In genomic region chr14:56197150-56197549, GRCh38 we compare ENCODE assay signal across 14 cellular contexts.
DNase-seq lines count a peak whose midpoint lies in the region; ATAC-seq and TF ChIP-seq lines count a peak whose summit lies in the region.
"Had no signal": no experiment of that assay in that cellular context is flagged by ENCODE, and none has a peak within 500 bp of the region (broad histone marks: within the 10 kb centered on the region; RNA-seq: fewer than 3 reads in every experiment).

No MANE protein-coding gene starts in this region.

- H3K9me2 ChIP-seq in OCI-LY1 (ENCODE audit: low read depth, low read length): no peaks in the 10 kb centered on the region

- no peaks in the 10 kb centered on the region for H3K27me3 Mint-ChIP-seq in mesothelial cell of epicardium (ENCODE audit: low read depth)
- H3K27me3 Mint-ChIP-seq: CD4-positive, CD25-positive, alpha-beta regulatory T cell had no signal

- H3K27ac ChIP-seq in DND-41 (ENCODE audit: low read length) (peak overlapping the region; percentile 87), OCI-LY1 (ENCODE audit: low read depth, low read length, poor library complexity, severe bottlenecking) (peak overlapping the region; percentile 99), neutrophil (peak overlapping the region; percentile 10), vagina (peak overlapping the region; percentile 4)
- H3K27ac ChIP-seq: HL-60 had no signal

- H3K9me3 ChIP-seq in DND-41 (ENCODE audit: insufficient read depth, low read length, severe bottlenecking): no peaks in the 10 kb centered on the region
- no peaks in the 10 kb centered on the region for H3K9me3 ChIP-seq in OCI-LY1 (ENCODE audit: low read length)
- H3K9me3 ChIP-seq in neutrophil: no peaks in the 10 kb centered on the region
- no peaks in the 10 kb centered on the region for H3K9me3 ChIP-seq in vagina
- H3K9me3 ChIP-seq: HAP-1 had no signal

- H3K79me2 ChIP-seq in DND-41 (ENCODE audit: insufficient read depth, low read length) (peaks cover 85% of the 10 kb centered on the region), OCI-LY1 (ENCODE audit: insufficient read depth, low read length) (no peaks in the 10 kb centered on the region)

- intact Hi-C loops in vagina (cut with DNase I): no loop called here

- no peak for TF ChIP-seq CTCF in DND-41 (IDR thresholded peaks at IDR 0.05; ENCODE audit: borderline replicate concordance, extremely low read depth, low read length, poor library complexity, severe bottlenecking)
- TF ChIP-seq CTCF in OCI-LY1 (IDR thresholded peaks at IDR 0.05; ENCODE audit: low read length): no peak
- no peak for TF ChIP-seq CTCF in neutrophil (IDR thresholded peaks at IDR 0.05)
- no peak for TF ChIP-seq CTCF in vagina (IDR thresholded peaks at IDR 0.05)
- TF ChIP-seq CTCF in mesothelial cell of epicardium (IDR thresholded peaks at IDR 0.05; ENCODE audit: unreplicated experiment): no peak

- no peaks in the 10 kb centered on the region for H3K36me3 Mint-ChIP-seq in mesothelial cell of epicardium
- H3K36me3 Mint-ChIP-seq: CD4-positive, CD25-positive, alpha-beta regulatory T cell had no signal

- peaks cover 16% of the 10 kb centered on the region for H3K36me3 ChIP-seq in DND-41 (ENCODE audit: insufficient read depth, low read length)
- no peaks in the 10 kb centered on the region; the same call in 1 of the 2 replicates for H3K36me3 ChIP-seq in OCI-LY1 (ENCODE audit: insufficient read depth, low read length)
- H3K36me3 ChIP-seq in neutrophil: peaks cover 12% of the 10 kb centered on the region
- no peaks in the 10 kb centered on the region for H3K36me3 ChIP-seq in vagina
- H3K36me3 ChIP-seq: HAP-1 had no signal

- H3K4me2 ChIP-seq in DND-41 (ENCODE audit: insufficient read depth, low read length) (peak overlapping the region; percentile 59; the same call in 1 of the 2 replicates), OCI-LY1 (ENCODE audit: low read length) (no peak overlapping the region)

- ATAC-seq in DND-41 (ENCODE audit: insufficient read depth, low read depth): no peak
- no peak for ATAC-seq in HG02642 (IDR thresholded peaks at IDR 0.05; ENCODE audit: poor library complexity, unreplicated experiment)
- ATAC-seq: GM12878 had no signal

- H3K9ac ChIP-seq in DND-41 (ENCODE audit: low read depth, low read length) (peak overlapping the region; percentile 54; the same call in 1 of the 2 replicates), OCI-LY1 (ENCODE audit: low read length) (peak overlapping the region; percentile 2; the same call in 1 of the 2 replicates)

- H3K27ac Mint-ChIP-seq in mesothelial cell of epicardium: no peak overlapping the region
- H3K27ac Mint-ChIP-seq: CD4-positive, CD25-positive, alpha-beta regulatory T cell had no signal

- H2AFZ ChIP-seq in DND-41 (ENCODE audit: low read depth, low read length) (no peak overlapping the region), OCI-LY1 (ENCODE audit: low read length) (no peak overlapping the region)

- H4K20me1 ChIP-seq in DND-41 (ENCODE audit: insufficient read depth, low read length) (no peaks in the 10 kb centered on the region), OCI-LY1 (ENCODE audit: insufficient read depth, low read length) (no peaks in the 10 kb centered on the region)

- H3K4me3 Mint-ChIP-seq in mesothelial cell of epicardium: no peak overlapping the region
- H3K4me3 Mint-ChIP-seq: CD4-positive, CD25-positive, alpha-beta regulatory T cell had no signal

- H3K27me3 ChIP-seq in DND-41 (ENCODE audit: insufficient read depth, low read length, poor library complexity) (no peaks in the 10 kb centered on the region), OCI-LY1 (ENCODE audit: insufficient read depth, low read length) (no peaks in the 10 kb centered on the region), neutrophil (no peaks in the 10 kb centered on the region), vagina (no peaks in the 10 kb centered on the region)

- DNase-seq in DND-41: no peak
- DNase-seq in vagina (ENCODE audit: extremely low spot score in 2 of 2): no peak
- DNase-seq in mesothelial cell of epicardium (ENCODE audit: low spot score in 2 of 2, unreplicated experiment in 2 of 2): no peak
- no peak for DNase-seq in activated gamma-delta T cell (lab: John Stamatoyannopoulos, UW)
- DNase-seq: Calu3; CD4-positive, CD25-positive, alpha-beta regulatory T cell; DMS 273 treated with DMSO at 0.1 percent for 48 hours; KG1 had no signal

- H3K4me1 Mint-ChIP-seq in mesothelial cell of epicardium: no peaks in the 10 kb centered on the region

- no peak for TF ChIP-seq POLR2A in vagina (IDR thresholded peaks at IDR 0.05)

- H3F3A ChIP-seq in OCI-LY1 (ENCODE audit: insufficient read depth, low read length): no peaks in the 10 kb centered on the region

- no peaks in the 10 kb centered on the region for H3K9me3 Mint-ChIP-seq in mesothelial cell of epicardium
- H3K9me3 Mint-ChIP-seq: CD4-positive, CD25-positive, alpha-beta regulatory T cell had no signal

- H3K4me3 ChIP-seq in DND-41 (ENCODE audit: low read depth in 1 of 2, low read length in 2 of 2) (no peak overlapping the region), OCI-LY1 (ENCODE audit: low read depth, low read length, poor library complexity, severe bottlenecking) (no peak overlapping the region), neutrophil (ENCODE audit: low read depth in 1 of 2, low read length in 1 of 2) (no peak overlapping the region), vagina (no peak overlapping the region)
- H3K4me3 ChIP-seq: GM12878, HAP-1 had no signal

- peaks cover 70% of the 10 kb centered on the region for H3K4me1 ChIP-seq in DND-41 (ENCODE audit: insufficient read depth, low read length)
- peaks cover 78% of the 10 kb centered on the region for H3K4me1 ChIP-seq in OCI-LY1 (ENCODE audit: insufficient read depth, low read length, severe bottlenecking)
- H3K4me1 ChIP-seq in neutrophil (ENCODE audit: control insufficient read depth in 1 of 2, insufficient read depth in 1 of 2, low read depth in 1 of 2, low read length in 1 of 2): peaks cover 26 to 31% of the 10 kb centered on the region in 2 experiments
- peaks cover 16% of the 10 kb centered on the region for H3K4me1 ChIP-seq in vagina

Comparison
In these comparisons a context has a peak if more than half of its experiments do, and no peak if none do; other contexts are left out.
1. H3K27ac ChIP-seq: peak in every context shown above with its lines; median percentile 99 in OCI-LY1; 87 in DND-41; 10 in neutrophil; 4 in vagina.